ENCODE assay signal across 8 cellular contexts in genomic region chr12:112418596-112419268, GRCh38. TPM values are rescaled to one million over a fixed set of nuclear protein-coding genes. Genes with fewer than 3 reads are reported as not detected.
DNase-seq lines count a peak whose midpoint lies in the region; ATAC-seq and TF ChIP-seq lines count a peak whose summit lies in the region.

Gene PTPN11, plus strand, starts transcription at chr12:112418947. Its CDS starts 165 bp downstream, at chr12:112419112.

- H3K4me2 ChIP-seq in SK-N-SH, result peak within 1 kb of the TSS; percentile 95

- CTCF ChIA-PET in SK-N-SH (lab: Yijun Ruan, JAX), result interaction anchor here (0.8 kb wide), 1 partner anchor 373 kb away, joined by 3 read pairs; the partner anchor contains the start of gene RPH3A
- CTCF ChIA-PET in activated naive CD4-positive, alpha-beta T cell treated with anti-CD3 and anti-CD28 coated beads, Interleukin-2, amount 10 ng/mL, durations not matched to agents 7 days and 5 days (lab: Charles Lee), result interaction anchor here (0.8 kb wide), 1 partner anchor 8 kb away, joined by 3 read pairs; no protein-coding TSS in a partner anchor

- H3F3A ChIP-seq in SK-N-SH (replicated peaks; ENCODE audit: insufficient read depth), result peaks cover 14% of the 10 kb centered on the region

- no peaks in the 10 kb centered on the region for H3K36me3 ChIP-seq in SK-N-SH (replicated peaks in 1 of 2; ENCODE audit: control insufficient read depth in 1 of 2, insufficient read depth in 2 of 2, low read length in 1 of 2)

- TF ChIP-seq CTCF in LNCaP clone FGC (IDR thresholded peaks at IDR 0.05; ENCODE audit: control insufficient read depth, extremely low read depth, insufficient read depth), result peak; percentile 31
- TF ChIP-seq CTCF in SK-N-SH (IDR thresholded peaks at IDR 0.05), result peak; percentile 64
- TF ChIP-seq CTCF in omental fat pad (IDR thresholded peaks at IDR 0.05), result peak in 1 of 3 donors; percentile 28

- H3K27ac Mint-ChIP-seq in activated naive CD4-positive, alpha-beta T cell treated with anti-CD3 and anti-CD28 coated beads, Interleukin-2, amount 10 ng/mL, durations not matched to agents 7 days and 5 days, result peak within 1 kb of the TSS; percentile 95

- no peaks in the 10 kb centered on the region for H3K27me3 ChIP-seq in SK-N-SH (ENCODE audit: insufficient read depth)

- 0% methylated on average over 24 of the region's 86 CpGs for whole genome bisulfite sequencing in SK-N-SH (ENCODE audit: low lambda C conversion rate)

- H3K4me3 Mint-ChIP-seq in activated naive CD4-positive, alpha-beta T cell treated with anti-CD3 and anti-CD28 coated beads, Interleukin-2, amount 10 ng/mL, durations not matched to agents 7 days and 5 days, result peak within 1 kb of the TSS; percentile 95

- H3K36me3 Mint-ChIP-seq in activated naive CD4-positive, alpha-beta T cell treated with anti-CD3 and anti-CD28 coated beads, Interleukin-2, amount 10 ng/mL, durations not matched to agents 7 days and 5 days, result peaks cover 2% of the 10 kb centered on the region

- H3K4me1 Mint-ChIP-seq in activated naive CD4-positive, alpha-beta T cell treated with anti-CD3 and anti-CD28 coated beads, Interleukin-2, amount 10 ng/mL, durations not matched to agents 7 days and 5 days, result peaks cover 37% of the 10 kb centered on the region

- H3K27me3 Mint-ChIP-seq in activated naive CD4-positive, alpha-beta T cell treated with anti-CD3 and anti-CD28 coated beads, Interleukin-2, amount 10 ng/mL, durations not matched to agents 7 days and 5 days, result no peaks in the 10 kb centered on the region

- no peaks in the 10 kb centered on the region for H3K9me2 ChIP-seq in SK-N-SH

- H3K4me1 ChIP-seq in SK-N-SH (ENCODE audit: control insufficient read depth in 1 of 2, insufficient read depth in 2 of 2, low read depth in 1 of 2, low read length in 1 of 2), result peaks cover 0 to 8% of the 10 kb centered on the region in 2 experiments; a peak in 2 of 4 replicates

- POLR2A ChIA-PET in SK-N-SH (lab: Yijun Ruan, JAX), result interaction anchor here (0.9 to 1.0 kb wide), 3 partner anchors 20 to 300 kb away, joined by 3 read pairs; no protein-coding TSS in a partner anchor

- peak; percentile 90 for ATAC-seq in omental fat pad (ENCODE audit: low FRiP score)

- H3K79me2 ChIP-seq in SK-N-SH (ENCODE audit: insufficient read depth), result peaks cover 56% of the 10 kb centered on the region

- no peaks in the 10 kb centered on the region for H3K9me3 Mint-ChIP-seq in activated naive CD4-positive, alpha-beta T cell treated with anti-CD3 and anti-CD28 coated beads, Interleukin-2, amount 10 ng/mL, durations not matched to agents 7 days and 5 days

- peak within 1 kb of the TSS; percentile 86 for H2AFZ ChIP-seq in SK-N-SH (ENCODE audit: low read depth)

- peaks cover 39% of the 10 kb centered on the region for H4K20me1 ChIP-seq in SK-N-SH (ENCODE audit: insufficient read depth)

- peak within 1 kb of the TSS; percentile 91 for H3K9ac ChIP-seq in SK-N-SH

- TF ChIP-seq RAD21 in SK-N-SH (IDR thresholded peaks at IDR 0.05; ENCODE audit: low read length), result no peak

- peak; percentile 31 for DNase-seq in GF-D8 (lab: John Stamatoyannopoulos, UW)
- DNase-seq in H4 (ENCODE audit: low spot score), result peak; percentile 68
- DNase-seq in LNCaP clone FGC (ENCODE audit: low read depth), result no peak
- peak; percentile 96 for DNase-seq in SK-N-SH
- peak; percentile 91 for DNase-seq in activated naive CD4-positive, alpha-beta T cell treated with anti-CD3 and anti-CD28 coated beads, Interleukin-2, amount 10 ng/mL, durations not matched to agents 7 days and 5 days
- DNase-seq in globus pallidus (ENCODE audit: low spot score), result peak; percentile 81
- DNase-seq in omental fat pad (ENCODE audit: low spot score), result peak; percentile 65

- H3K9me3 ChIP-seq in SK-N-SH, result no peaks in the 10 kb centered on the region

- no peak for TF ChIP-seq EP300 in SK-N-SH (IDR thresholded peaks at IDR 0.05; ENCODE audit: borderline replicate concordance in 1 of 2, low read depth in 1 of 2, low read length in 1 of 2)

- H3K27ac ChIP-seq in SK-N-SH (ENCODE audit: low read depth in 2 of 2, low read length in 1 of 2) (peak within 1 kb of the TSS; percentile 81 to 89), temporal lobe (ENCODE audit: low read depth, low read length) (peak within 1 kb of the TSS; percentile 69)

- peak within 1 kb of the TSS; percentile 77 for H3K4me3 ChIP-seq in LNCaP clone FGC (ENCODE audit: low read depth, low read length)
- H3K4me3 ChIP-seq in SK-N-SH (ENCODE audit: low read depth in 2 of 2, low read length in 1 of 2), result peak within 1 kb of the TSS; percentile 79 to 88

TF ChIP-seq in SK-N-SH, 30 proteins besides CTCF, POLR2A, EP300 and RAD21 (continues in another document):
- no peak for TF ChIP-seq RXRA (IDR thresholded peaks at IDR 0.05; ENCODE audit: borderline replicate concordance, low read depth)
- no peak; the same call in 1 of the 2 replicates for TF ChIP-seq NFIC (IDR thresholded peaks at IDR 0.05; ENCODE audit: borderline replicate concordance)
- no peak for TF ChIP-seq ZBTB33 (IDR thresholded peaks at IDR 0.05; ENCODE audit: borderline replicate concordance, low read depth)
- no peak for TF ChIP-seq IRF3 (IDR thresholded peaks at IDR 0.05; ENCODE audit: low read depth, low read length)
- TF ChIP-seq MAX (IDR thresholded peaks at IDR 0.05; ENCODE audit: low read depth), result peak; percentile 58; the same call in 1 of the 2 replicates
- no peak for TF ChIP-seq USF1 (IDR thresholded peaks at IDR 0.05; ENCODE audit: borderline replicate concordance, low read depth)
- no peak for TF ChIP-seq MEF2A (IDR thresholded peaks at IDR 0.05; ENCODE audit: borderline replicate concordance, low read depth)
- no peak for TF ChIP-seq NRF1 (IDR thresholded peaks at IDR 0.05; ENCODE audit: low read depth, low read length)
- no peak for TF ChIP-seq FOXM1 (IDR thresholded peaks at IDR 0.05; ENCODE audit: low read depth)
- TF ChIP-seq REST (IDR thresholded peaks at IDR 0.05; ENCODE audit: low read depth, low read length), result peak; percentile 62

RNA-seq across cellular contexts. Expression of gene PTPN11, which starts in this region (rescaled TPM):
- 61.2 and 63.9 TPM in 2 replicates for total RNA-seq in H4 (2014; rRNA removed; shearing (Covaris generic))
- 47.8 and 48.3 TPM in 2 replicates for polyA plus RNA-seq in SK-N-SH (2012; rRNA removed)
- polyA plus RNA-seq in SK-N-SH (2012; cell fraction: cytosol; rRNA removed), result 52.2 and 55.5 TPM in 2 replicates
- polyA plus RNA-seq in SK-N-SH (2012; cell fraction: nucleus; rRNA removed), result 30.4 and 37.8 TPM in 2 replicates
- total RNA-seq in omental fat pad, result 100 to 1,000 TPM in 3 of 4 donors, 10 to 100 TPM in 1; 98.0 to 134 (median 122) TPM
- 77.4 TPM for total RNA-seq in temporal lobe
